Comparison of ENCODE assay signal across 8 cellular contexts in the genomic region with DNA sequence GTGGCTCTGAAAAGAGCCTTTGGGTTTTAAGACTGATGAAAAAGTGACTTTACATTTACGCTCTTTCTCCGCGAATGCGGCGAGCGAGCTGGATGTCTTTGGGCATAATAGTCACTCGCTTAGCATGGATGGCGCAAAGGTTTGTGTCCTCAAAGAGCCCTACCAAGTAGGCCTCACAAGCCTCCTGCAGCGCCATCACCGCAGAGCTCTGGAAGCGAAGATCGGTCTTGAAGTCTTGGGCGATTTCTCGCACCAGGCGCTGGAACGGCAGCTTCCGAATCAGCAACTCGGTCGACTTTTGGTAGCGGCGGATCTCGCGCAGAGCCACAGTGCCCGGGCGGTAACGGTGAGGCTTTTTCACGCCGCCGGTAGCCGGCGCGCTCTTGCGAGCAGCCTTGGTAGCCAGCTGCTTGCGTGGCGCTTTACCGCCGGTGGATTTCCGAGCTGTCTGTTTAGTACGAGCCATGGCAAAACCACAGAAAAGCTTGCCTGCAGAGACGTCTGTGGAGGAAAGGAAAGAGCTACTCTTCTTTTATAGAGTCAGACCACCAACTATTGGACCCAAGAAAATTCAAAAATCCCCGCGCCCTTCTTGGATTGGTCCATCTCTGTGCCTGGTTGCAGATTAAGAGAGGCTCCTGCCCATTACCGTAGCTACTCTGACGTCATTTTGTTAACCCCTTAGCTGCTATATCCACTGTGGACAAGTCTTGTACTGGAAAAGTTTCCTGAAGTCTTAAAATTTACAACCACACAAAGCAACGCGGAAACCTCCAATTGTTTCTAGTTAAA. TPM values are rescaled to one million over a fixed set of nuclear protein-coding genes. Genes with fewer than 3 reads are reported as not detected.
DNase-seq lines count a peak whose midpoint lies in the region; ATAC-seq, FAIRE-seq and TF ChIP-seq lines count a peak whose summit lies in the region.

No MANE protein-coding gene starts in this region.

- TSS peak; percentile 99 for BruUV-seq in GM12878 (replicated peaks; lab: Mats Ljungman, UMichigan)

- peak overlapping the region; percentile 95 for H3K27ac ChIP-seq in GM12878 (ENCODE audit: control insufficient read depth, insufficient read depth)
- peak overlapping the region; percentile 89 for H3K27ac ChIP-seq in hepatocyte

- TF ChIP-seq CTCF in GM12878 (IDR thresholded peaks at IDR 0.05 in 2 of 3, conservative IDR thresholded peaks at IDR 0.05 in 1 of 3; ENCODE audit: control insufficient read depth in 2 of 3, extremely low read depth in 1 of 3, insufficient read depth in 1 of 3, low read depth in 3 of 3, low read length in 3 of 3) (0 out of 6 replicates have a peak, but pooled peaks of 1 of the 3 experiments have one; percentile 11), hepatocyte (IDR thresholded peaks at IDR 0.05; ENCODE audit: poor library complexity) (peak; percentile 20)

- RAD21 ChIA-PET in GM12878 (lab: Charles Lee; ENCODE audit: unreplicated experiment), result interaction anchor here (0.5 to 6.0 kb wide), 11 partner anchors 10 to 1859 kb away, joined by 3 to 38 read pairs (median 5); a partner anchor contains a TSS

- H3K9me3 ChIP-seq in GM12878 (replicated peaks; ENCODE audit: control insufficient read depth, insufficient read depth, low read length) (no peaks in the 10 kb centered on the region), hepatocyte (ENCODE audit: low read depth) (no peaks in the 10 kb centered on the region)

- H3K9me3 Mint-ChIP-seq in T-helper 2 cell treated with Interferon-gamma antibody and Interleukin-4, amounts not matched to agents 5 μg/mL and 100 μg/mL, for 36 hours, result no peaks in the 10 kb centered on the region

- peak overlapping the region; percentile 75 for H3K4me3 ChIP-seq in GM12878
- peak overlapping the region; percentile 43 for H3K4me3 ChIP-seq in hepatocyte

- peaks cover 3% of the 10 kb centered on the region for H3K36me3 Mint-ChIP-seq in T-helper 2 cell treated with Interferon-gamma antibody and Interleukin-4, amounts not matched to agents 5 μg/mL and 100 μg/mL, for 36 hours (ENCODE audit: low read depth)

- peak in 1 of 2 experiments; percentile 10; a peak in 1 of 4 replicates for TF ChIP-seq EP300 in GM12878 (IDR thresholded peaks at IDR 0.05; ENCODE audit: borderline replicate concordance in 1 of 2, control insufficient read depth in 1 of 2, low read depth in 2 of 2, low read length in 2 of 2)

- peak overlapping the region; percentile 78 for H3K9ac ChIP-seq in GM12878 (ENCODE audit: control insufficient read depth, insufficient read depth, low read length)

- H4K20me1 ChIP-seq in GM12878 (ENCODE audit: control insufficient read depth, insufficient read depth), result no peaks in the 10 kb centered on the region
- no peaks in the 10 kb centered on the region for H4K20me1 ChIP-seq in hepatocyte (ENCODE audit: insufficient read depth, poor library complexity, severe bottlenecking)

- peak; percentile 36 for ATAC-seq in GM18508 (IDR thresholded peaks at IDR 0.05; ENCODE audit: insufficient read depth, unreplicated experiment)
- peak; percentile 47 for ATAC-seq in HG03025 (IDR thresholded peaks at IDR 0.05; ENCODE audit: low FRiP score, unreplicated experiment)
- ATAC-seq in GM12878, result peak; percentile 70

- SMC1A ChIA-PET in GM12878 (lab: Charles Lee; ENCODE audit: uncharacterized antibody, unreplicated experiment), result interaction anchor here (1.1 to 4.4 kb wide), 9 partner anchors 10 to 165 kb away, joined by 3 to 39 read pairs (median 4); a partner anchor contains a TSS

- peaks cover 9% of the 10 kb centered on the region; the same call in 1 of the 2 replicates for H3K4me1 ChIP-seq in GM12878 (ENCODE audit: control insufficient read depth, insufficient read depth, low read length)
- H3K4me1 ChIP-seq in hepatocyte (ENCODE audit: insufficient read depth), result peaks cover 14% of the 10 kb centered on the region

- H2AFZ ChIP-seq in GM12878 (ENCODE audit: control insufficient read depth, low read depth, low read length) (peak overlapping the region; percentile 44; the same call in 1 of the 2 replicates), hepatocyte (peak overlapping the region; percentile 27)

- POLR2A ChIA-PET in GM12878 (lab: Charles Lee), result interaction anchor here (0.7 to 9.8 kb wide), 16 partner anchors 10 to 1861 kb away, joined by 3 to 128 read pairs (median 5); a partner anchor contains a TSS

- no peaks in the 10 kb centered on the region for H3K36me3 ChIP-seq in GM12878 (ENCODE audit: control insufficient read depth in 2 of 2, insufficient read depth in 2 of 2, low read length in 1 of 2)
- H3K36me3 ChIP-seq in hepatocyte (replicated peaks; ENCODE audit: insufficient read depth, low read depth), result no peaks in the 10 kb centered on the region

- peak overlapping the region; percentile 94 for H3K4me3 Mint-ChIP-seq in T-helper 2 cell treated with Interferon-gamma antibody and Interleukin-4, amounts not matched to agents 5 μg/mL and 100 μg/mL, for 36 hours

- WGBS in GM12878 (ENCODE audit: insufficient coverage, insufficient replicate concordance, low lambda C conversion rate, missing lambda C conversion rate), result 1% methylated on average over 46 of the region's 46 CpGs
- WGBS in hepatocyte (ENCODE audit: low lambda C conversion rate, missing lambda C conversion rate), result 1% methylated on average over 46 of the region's 46 CpGs

- peak; percentile 96 for TF ChIP-seq POLR2A in GM12878 (IDR thresholded peaks at IDR 0.05; ENCODE audit: low read depth, low read length)

- H3K4me1 Mint-ChIP-seq in T-helper 2 cell treated with Interferon-gamma antibody and Interleukin-4, amounts not matched to agents 5 μg/mL and 100 μg/mL, for 36 hours (ENCODE audit: low read depth), result peaks cover 71% of the 10 kb centered on the region

- no peaks in the 10 kb centered on the region for H3K27me3 ChIP-seq in GM12878 (replicated peaks in 1 of 2; ENCODE audit: control insufficient read depth in 2 of 2, insufficient read depth in 2 of 2, low read length in 1 of 2)
- H3K27me3 ChIP-seq in hepatocyte, result no peaks in the 10 kb centered on the region

- FAIRE-seq in GM12878 (lab: Jason Lieb, UNC), result peak; percentile 89

- DNase-seq in A172 (ENCODE audit: low spot score), result peak; percentile 98
- peak; percentile 99 for DNase-seq in NCI-H2029 (lab: John Stamatoyannopoulos, UW)
- DNase-seq in T-helper 2 cell treated with Interferon-gamma antibody and Interleukin-4, amounts not matched to agents 5 μg/mL and 100 μg/mL, for 36 hours (ENCODE audit: low spot score), result peak; percentile 92
- DNase-seq in GM12878 (ENCODE audit: low read depth, low spot score), result peak; percentile 97
- DNase-seq in hepatocyte (ENCODE audit: low spot score), result peak; percentile 94
- peak; percentile 97 for DNase-seq in renal cortical epithelial cell (ENCODE audit: low read depth)

- peak overlapping the region; percentile 98 for H3K27ac Mint-ChIP-seq in T-helper 2 cell treated with Interferon-gamma antibody and Interleukin-4, amounts not matched to agents 5 μg/mL and 100 μg/mL, for 36 hours

- peaks cover 6% of the 10 kb centered on the region for H3K27me3 Mint-ChIP-seq in T-helper 2 cell treated with Interferon-gamma antibody and Interleukin-4, amounts not matched to agents 5 μg/mL and 100 μg/mL, for 36 hours (ENCODE audit: low read depth)

- CTCF ChIA-PET in GM12878 (lab: Yijun Ruan, JAX), result interaction anchor here (1.6 to 12.3 kb wide), 6 partner anchors 10 to 65 kb away, joined by 7 to 117 read pairs (median 14); a partner anchor contains a TSS

- no peaks in the 10 kb centered on the region for H3K9me2 ChIP-seq in hepatocyte (replicated peaks; ENCODE audit: insufficient read depth)

- intact Hi-C loops in GM12878 (cut with micrococcal nuclease; ENCODE audit: unreplicated experiment), result loop anchor here (2.0 to 5.0 kb wide), 5 partner anchors 126 to 1101 kb away; a partner anchor contains a TSS

- peak overlapping the region; percentile 86 for H3K4me2 ChIP-seq in GM12878 (ENCODE audit: control insufficient read depth, insufficient read depth)
- H3K4me2 ChIP-seq in hepatocyte, result peak overlapping the region; percentile 85

- in situ Hi-C loops in GM12878 (cut with MboI), result loop anchor here (5.0 kb wide), 3 partner anchors 1116 to 1861 kb away; a partner anchor contains a TSS

- H3K79me2 ChIP-seq in GM12878 (ENCODE audit: control insufficient read depth, insufficient read depth, low read length) (no peaks in the 10 kb centered on the region), hepatocyte (no peaks in the 10 kb centered on the region)

- no peak for TF ChIP-seq RAD21 in GM12878 (IDR thresholded peaks at IDR 0.05; ENCODE audit: insufficient read depth, low read depth, low read length)

TF ChIP-seq in GM12878, 131 proteins besides CTCF, POLR2A, EP300 and RAD21 (continues in another document):
- TF ChIP-seq, protein P1, sequence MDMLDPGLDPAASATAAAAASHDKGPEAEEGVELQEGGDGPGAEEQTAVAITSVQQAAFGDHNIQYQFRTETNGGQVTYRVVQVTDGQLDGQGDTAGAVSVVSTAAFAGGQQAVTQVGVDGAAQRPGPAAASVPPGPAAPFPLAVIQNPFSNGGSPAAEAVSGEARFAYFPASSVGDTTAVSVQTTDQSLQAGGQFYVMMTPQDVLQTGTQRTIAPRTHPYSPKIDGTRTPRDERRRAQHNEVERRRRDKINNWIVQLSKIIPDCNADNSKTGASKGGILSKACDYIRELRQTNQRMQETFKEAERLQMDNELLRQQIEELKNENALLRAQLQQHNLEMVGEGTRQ (IDR thresholded peaks at IDR 0.05; ENCODE audit: borderline replicate concordance, low read depth, low read length), result no peak; the same call in 1 of the 2 replicates
- no peak for TF ChIP-seq ZZZ3 (IDR thresholded peaks at IDR 0.05; ENCODE audit: control insufficient read depth, insufficient read length, low read depth)
- no peak for TF ChIP-seq ZNF274 (IDR thresholded peaks at IDR 0.05; ENCODE audit: insufficient read depth, insufficient read length)

RNA-seq across cellular contexts. Expression of a gene that starts 55.4 kb away (rescaled TPM):
- 15.6 and 17.0 TPM in 2 replicates for total RNA-seq in A172 (2014; rRNA removed; shearing (Covaris generic))
- 4.1 and 4.5 TPM in 2 replicates for total RNA-seq in GM12878 (2013; cell fraction: nucleolus; rRNA removed)
- total RNA-seq in GM12878 (2014; rRNA removed) (1.5 and 2.1 TPM in 2 replicates), GM12878 (2014; rRNA removed; fragmentation: Illumina TruSeq; extraction: Trizol) (1.9 and 2.3 TPM in 2 replicates), GM12878 (2021) (2.3 and 3.2 TPM in 2 replicates), hepatocyte (5.6 and 7.4 TPM in 2 replicates), renal cortical epithelial cell (7.6 and 14.7 TPM in 2 replicates)
- 1.1 TPM for polyA plus RNA-seq in GM12878 (2011; ENCODE audit: low read depth)
- polyA plus RNA-seq in GM12878 (2011; rRNA removed) (5.9 TPM in 2 replicates), GM12878 (2014; fragmentation: Illumina TruSeq; extraction: Trizol) (2.2 and 5.1 TPM in 2 replicates), GM12878 (2014; fragmentation: Nextera tagmentation; extraction: Ambion mirVana) (1 to 10 TPM in 1 of 2 experiments, under 1 TPM in 1; 0.52 to 1.2 TPM), GM12878 (2014; rRNA removed) (2.2 and 3.0 TPM in 2 replicates), GM12878 (2016; fragmentation: Nextera tagmentation; extraction: Ambion mirVana) (1 to 10 TPM; 1.3 to 1.5 TPM), hepatocyte (3.6 and 4.5 TPM in 2 replicates)
- 4.6 and 4.8 TPM in 2 replicates for polyA plus RNA-seq in GM12878 (2011; cell fraction: cytosol; rRNA removed)
- polyA plus RNA-seq in GM12878 (2011; cell fraction: nucleus; rRNA removed), result 5.6 and 6.5 TPM in 2 replicates
- polyA plus RNA-seq in GM12878 (2012), result 0.95 and 2.1 TPM in 2 replicates
- 6.9 and 8.1 TPM in 2 replicates for polyA minus RNA-seq in GM12878 (2011; rRNA and poly(A)+ RNA removed)
- polyA minus RNA-seq in GM12878 (2011; cell fraction: cytosol; rRNA and poly(A)+ RNA removed), result 1.1 and 1.9 TPM in 2 replicates
- 2.1 and 2.3 TPM in 2 replicates for polyA minus RNA-seq in GM12878 (2011; cell fraction: nucleus; rRNA and poly(A)+ RNA removed)

Comparison
In these comparisons a context has a peak if more than half of its experiments do, and no peak if none do; other contexts are left out.
1. Peak in every context shown above with its lines: DNase-seq, ATAC-seq, H3K4me3 ChIP-seq and H3K27ac ChIP-seq.